ENCODE assay signal across 21 cellular contexts in the genomic region with DNA sequence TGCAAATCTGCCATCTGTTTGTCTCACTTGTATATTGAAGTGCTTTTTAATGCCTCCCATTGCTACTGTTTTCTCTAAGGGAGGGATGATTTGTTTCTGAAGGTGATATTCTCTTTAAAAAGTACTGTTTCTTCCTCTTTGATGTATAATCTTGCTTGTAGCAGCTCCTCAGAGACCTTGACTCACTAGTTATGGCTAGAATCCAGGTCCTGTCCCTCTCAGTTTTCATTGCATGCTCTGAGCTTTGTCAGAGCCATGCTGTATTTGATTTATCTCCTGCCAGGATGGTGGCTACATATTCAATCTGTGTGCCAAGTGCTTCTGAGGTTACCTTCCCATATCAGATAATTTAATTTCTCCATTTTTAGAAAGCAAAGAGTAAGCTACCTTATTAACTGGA.
"Had no signal": no experiment of that assay in that cellular context is flagged by ENCODE, and none has a peak within 500 bp of the region (broad histone marks: within the 10 kb centered on the region; RNA-seq: fewer than 3 reads in every experiment).

No MANE protein-coding gene starts in this region.

- H3K27me3 ChIP-seq: body of pancreas, gastrocnemius medialis, left lung, right lobe of liver had no signal

- H3K4me1 ChIP-seq: body of pancreas, gastrocnemius medialis, left lung, right lobe of liver had no signal

- DNase-seq: activated CD4-positive, alpha-beta T cell treated with anti-CD3 and anti-CD28 coated beads, Interleukin-2, amount 50 U/mL, for 48 hours; activated naive CD4-positive, alpha-beta T cell treated with anti-CD3 and anti-CD28 coated beads, Interleukin-2, amount 10 ng/mL, durations not matched to agents 7 days and 5 days; activated T-cell treated with anti-CD3 and anti-CD28 coated beads, Interleukin-2, amount 50 U/mL, for 48 hours; body of pancreas; caudate nucleus; effector CD8-positive, alpha-beta T cell; erythroblast; gastrocnemius medialis; hippocampal formation; kidney glomerular epithelial cell; left lung; naive thymus-derived CD4-positive, alpha-beta T cell; occipital lobe; posterior cingulate gyrus; right lobe of liver; stimulated activated CD4-positive, alpha-beta T cell treated with anti-CD3 and anti-CD28 coated beads, Interleukin-2, amount 100 ng/mL, for 48 hours; stimulated activated CD8-positive, alpha-beta memory T cell treated with anti-CD3 and anti-CD28 coated beads, Interleukin-4, amount 100 ng/mL, for 48 hours; stimulated activated naive B cell treated with anti-CD40 and anti-IgM and Interleukin-4, amounts not matched to agents 10 μg/mL and 1 μg/mL and 100 μg/mL, for 72 hours; T-helper 1 cell; T-helper 9 cell had no signal

- H3K36me3 ChIP-seq: gastrocnemius medialis, left lung, right lobe of liver, thoracic aorta had no signal

- H3K4me3 ChIP-seq: body of pancreas, gastrocnemius medialis, left lung, right lobe of liver, thoracic aorta had no signal

- H3K27ac ChIP-seq: body of pancreas, gastrocnemius medialis, left lung, right lobe of liver, thoracic aorta had no signal

- H3K9me3 ChIP-seq: body of pancreas, gastrocnemius medialis, left lung, right lobe of liver, thoracic aorta had no signal
